Comparison of ENCODE assay signal across 22 cellular contexts in genomic region chr10:81520688-81521087, GRCh38.
A peak's percentile ranks its signal among the peaks of the same experiment; 100 is the strongest.
DNase-seq lines count a peak whose midpoint lies in the region; ATAC-seq, FAIRE-seq and TF ChIP-seq lines count a peak whose summit lies in the region.
"Had no signal": no experiment of that assay in that cellular context is flagged by ENCODE, and none has a peak within 500 bp of the region (broad histone marks: within the 10 kb centered on the region; RNA-seq: fewer than 3 reads in every experiment).

No MANE protein-coding gene starts in this region.

- H3K36me3 Mint-ChIP-seq in nephron progenitor cell (ENCODE audit: low read depth), result no peaks in the 10 kb centered on the region
- H3K36me3 Mint-ChIP-seq: CD8-positive, alpha-beta T cell had no signal

- no peaks in the 10 kb centered on the region for H3K4me1 ChIP-seq in A549
- no peaks in the 10 kb centered on the region for H3K4me1 ChIP-seq in IMR-90 (ENCODE audit: control insufficient read depth, insufficient read depth, low read length)
- H3K4me1 ChIP-seq: BLaER1 treated with 17β-estradiol and CSF1 and Interleukin-3, amounts not matched to agents 10 nM and 100 nM; Caco-2 had no signal

- H2AK9ac ChIP-seq in IMR-90 (replicated peaks; ENCODE audit: low read depth, low read length, poor library complexity), result no peak overlapping the region

- no peak overlapping the region for H3K14ac ChIP-seq in IMR-90 (replicated peaks; ENCODE audit: low read depth, low read length)

- BruUV-seq in IMR-90 (replicated peaks; lab: Mats Ljungman, UMichigan), result no TSS peak

- no peak overlapping the region for H2AK5ac ChIP-seq in IMR-90 (ENCODE audit: low read depth, low read length)

- in situ Hi-C loops in IMR-90 (cut with MboI; ENCODE audit: low sequenced_read_pairs), result no loop called here

- WGBS in A549 (ENCODE audit: missing lambda C conversion rate), result 7% methylated on average over 1 of the region's 1 CpG
- WGBS in IMR-90 (ENCODE audit: extremely low coverage in 2 of 2, insufficient read length in 1 of 2), 2 experiments, result no CpG with 5 or more reads among the region's 1 CpG
- WGBS in lower leg skin, 2 donors, result 43 to 62% methylated on average over 1 of the region's 1 CpG

- H3K4me2 ChIP-seq in A549, result no peak overlapping the region
- no peak overlapping the region for H3K4me2 ChIP-seq in IMR-90 (ENCODE audit: low read depth, low read length)
- H3K4me2 ChIP-seq: BLaER1 treated with 17β-estradiol and CSF1 and Interleukin-3, amounts not matched to agents 10 nM and 100 nM had no signal

- H3K4me3 ChIP-seq in A549 (no peak overlapping the region), IMR-90 (ENCODE audit: insufficient read depth, low read depth, low read length) (no peak overlapping the region), lower leg skin (ENCODE audit: low read depth, poor library complexity, severe bottlenecking) (no peak overlapping the region)
- H3K4me3 ChIP-seq: BLaER1 treated with 17β-estradiol and CSF1 and Interleukin-3, amounts not matched to agents 10 nM and 100 nM had no signal

- no peak overlapping the region for H2BK20ac ChIP-seq in IMR-90 (ENCODE audit: low read depth, low read length)

- no peaks in the 10 kb centered on the region for H3K79me1 ChIP-seq in IMR-90 (ENCODE audit: low read depth in 1 of 2, low read length in 2 of 2)

- no peak for TF ChIP-seq CTCF in A549 (IDR thresholded peaks at IDR 0.05)
- TF ChIP-seq CTCF in IMR-90 (conservative IDR thresholded peaks at IDR 0.05; ENCODE audit: low read depth, low read length), result no peak
- no peak for TF ChIP-seq CTCF in nephron progenitor cell (IDR thresholded peaks at IDR 0.05)
- no peak for TF ChIP-seq CTCF in lower leg skin (IDR thresholded peaks at IDR 0.05)

- no peak overlapping the region for H3K18ac ChIP-seq in IMR-90 (ENCODE audit: low read depth, low read length)

- peaks cover 5% of the 10 kb centered on the region for H3K4me1 Mint-ChIP-seq in nephron progenitor cell
- H3K4me1 Mint-ChIP-seq: B cell had no signal

- no peak overlapping the region for H4K91ac ChIP-seq in IMR-90 (ENCODE audit: insufficient read depth, low read depth, low read length)

- TF ChIP-seq EP300 in A549 (IDR thresholded peaks at IDR 0.05), result no peak

- H3K9me3 Mint-ChIP-seq in nephron progenitor cell, result no peaks in the 10 kb centered on the region
- H3K9me3 Mint-ChIP-seq: CD4-positive, alpha-beta T cell had no signal

- TF ChIP-seq RAD21 in A549 (conservative IDR thresholded peaks at IDR 0.05 in 1 of 2, IDR thresholded peaks at IDR 0.05 in 1 of 2) (no peak), IMR-90 (IDR thresholded peaks at IDR 0.05; ENCODE audit: low read length) (no peak)

- no peak overlapping the region for H2AFZ ChIP-seq in IMR-90 (replicated peaks; ENCODE audit: low read length, poor library complexity)

- H3K27me3 Mint-ChIP-seq in nephron progenitor cell (ENCODE audit: low read depth, poor library complexity), result no peaks in the 10 kb centered on the region
- H3K27me3 Mint-ChIP-seq: B cell; CD4-positive, alpha-beta T cell had no signal

- peak overlapping the region; percentile 20 for H3K27ac Mint-ChIP-seq in nephron progenitor cell
- H3K27ac Mint-ChIP-seq: B cell; CD4-positive, alpha-beta T cell; CD8-positive, alpha-beta T cell had no signal

- H2BK120ac ChIP-seq in IMR-90 (ENCODE audit: low read depth, low read length), result no peak overlapping the region

- no peaks in the 10 kb centered on the region for H3K36me3 ChIP-seq in IMR-90 (ENCODE audit: control insufficient read depth, insufficient read depth, low read length)
- H3K36me3 ChIP-seq: BLaER1 treated with 17β-estradiol and CSF1 and Interleukin-3, amounts not matched to agents 10 nM and 100 nM had no signal

- no peaks in the 10 kb centered on the region for H3K27me3 ChIP-seq in IMR-90 (ENCODE audit: control insufficient read depth, insufficient read depth, low read length)
- H3K27me3 ChIP-seq: BLaER1 treated with 17β-estradiol and CSF1 and Interleukin-3, amounts not matched to agents 10 nM and 100 nM had no signal

- CTCF ChIA-PET in A549 (lab: Yijun Ruan, JAX) (no interaction called here), IMR-90 (lab: Yijun Ruan, JAX) (no interaction called here)

- no peak overlapping the region for H2BK15ac ChIP-seq in IMR-90 (ENCODE audit: low read depth, low read length)

- dilution Hi-C loops in IMR-90 (cut with HindIII; ENCODE audit: low sequenced_read_pairs, unreplicated experiment), result no loop called here

- H3K27ac ChIP-seq in A549 (no peak overlapping the region), IMR-90 (ENCODE audit: insufficient read depth, low read length) (no peak overlapping the region)
- H3K27ac ChIP-seq: BLaER1 treated with 17β-estradiol and CSF1 and Interleukin-3, amounts not matched to agents 10 nM and 100 nM; C4-2B had no signal

- H3K4ac ChIP-seq in IMR-90 (ENCODE audit: low read depth, low read length), result no peak overlapping the region

- POLR2A ChIA-PET in A549 (lab: Yijun Ruan, JAX), result no interaction called here
- POLR2A ChIA-PET in IMR-90 (lab: Charles Lee; ENCODE audit: unreplicated experiment), result no interaction called here

- no peak for DNase-seq in A549 (ENCODE audit: low read depth in 1 of 2, low spot score in 1 of 2)
- no peak for DNase-seq in IMR-90
- no peak for DNase-seq in nephron progenitor cell
- DNase-seq in lower leg skin (ENCODE audit: low spot score in 2 of 2), result no peak
- DNase-seq in Kasumi-1 (lab: John Stamatoyannopoulos, UW), result no peak
- no peak for DNase-seq in NCI-H1105 treated with DMSO at 0.1 percent for 48 hours (lab: John Stamatoyannopoulos, UW)
- DNase-seq: 8988T; AML-193; Caco-2; Calu3; CD4-positive, alpha-beta T cell; CD8-positive, alpha-beta T cell; DMS79 treated with DMSO at 0.1 percent for 48 hours; GF-D8 had no signal

- no peaks in the 10 kb centered on the region for H4K20me1 ChIP-seq in IMR-90 (ENCODE audit: insufficient read depth, low read length)
- H4K20me1 ChIP-seq: BLaER1 treated with 17β-estradiol and CSF1 and Interleukin-3, amounts not matched to agents 10 nM and 100 nM had no signal

- intact Hi-C loops in IMR-90 (cut with micrococcal nuclease), result no loop called here
- intact Hi-C loops in lower leg skin (cut with DNase I; ENCODE audit: low total_unique reads), result no loop called here

- no peak overlapping the region; the same call in 1 of the 2 replicates for H3K56ac ChIP-seq in IMR-90 (ENCODE audit: extremely low read depth, insufficient read depth, low read length)

- TF ChIP-seq POLR2A in A549 (IDR thresholded peaks at IDR 0.05; ENCODE audit: low read length), result no peak
- TF ChIP-seq POLR2A in IMR-90 (IDR thresholded peaks at IDR 0.05; ENCODE audit: low read depth, low read length), result no peak
- TF ChIP-seq POLR2A in lower leg skin (IDR thresholded peaks at IDR 0.05), result no peak

- no peak overlapping the region for H2BK5ac ChIP-seq in IMR-90 (ENCODE audit: low read depth, low read length, poor library complexity, severe bottlenecking)

- H3K9ac ChIP-seq in IMR-90 (ENCODE audit: low read depth, low read length), result no peak overlapping the region
- H3K9ac ChIP-seq: BLaER1 treated with 17β-estradiol and CSF1 and Interleukin-3, amounts not matched to agents 10 nM and 100 nM had no signal

- FAIRE-seq in A549 (lab: Jason Lieb, UNC), result no peak
- FAIRE-seq: A204.1, D721Med, G401.6, GM12891, GM19239 had no signal

- H3K23ac ChIP-seq in IMR-90 (ENCODE audit: low read depth, low read length), result no peak overlapping the region

- H4K5ac ChIP-seq in IMR-90 (ENCODE audit: low read depth, low read length), result no peak overlapping the region

- no peaks in the 10 kb centered on the region for H3K9me3 ChIP-seq in A549
- H3K9me3 ChIP-seq in IMR-90 (ENCODE audit: control insufficient read depth, insufficient read depth, low read length), result 0 out of 2 replicates have a peak, but pooled peaks cover 2% of the 10 kb centered on the region
- H3K9me3 ChIP-seq: BLaER1 treated with 17β-estradiol and CSF1 and Interleukin-3, amounts not matched to agents 10 nM and 100 nM; Caco-2 had no signal

- H3K9me1 ChIP-seq in IMR-90 (ENCODE audit: insufficient read depth, low read length), result no peaks in the 10 kb centered on the region

- no peak overlapping the region for H4K8ac ChIP-seq in IMR-90 (ENCODE audit: low read depth in 2 of 2, low read length in 2 of 2)

- ATAC-seq in A549 (no peak), IMR-90 (ENCODE audit: low read depth) (no peak)
- ATAC-seq: CD8-positive, alpha-beta T cell had no signal

- H3K4me3 Mint-ChIP-seq in nephron progenitor cell, result no peak overlapping the region
- H3K4me3 Mint-ChIP-seq: B cell; CD4-positive, alpha-beta T cell; CD8-positive, alpha-beta T cell had no signal

TF ChIP-seq in A549, 52 proteins besides CTCF, POLR2A, EP300 and RAD21 (continues in another document):
- TF ChIP-seq RNF2 (IDR thresholded peaks at IDR 0.05; ENCODE audit: borderline replicate concordance, low read depth), result no peak
- peak; percentile 38 for TF ChIP-seq MAFK (IDR thresholded peaks at IDR 0.05; ENCODE audit: partially characterized antibody)
- no peak for TF ChIP-seq USF2 (IDR thresholded peaks at IDR 0.05)

TF ChIP-seq in IMR-90, 13 proteins besides CTCF, POLR2A, EP300 and RAD21:
- TF ChIP-seq MAZ (IDR thresholded peaks at IDR 0.05; ENCODE audit: borderline replicate concordance, low read depth, low read length), result no peak
- TF ChIP-seq MAFK (IDR thresholded peaks at IDR 0.05; ENCODE audit: low read depth, low read length), result peak; percentile 60
- no peak for TF ChIP-seq NFE2L2 (IDR thresholded peaks at IDR 0.05; ENCODE audit: low read depth, low read length)
